In the genomic region with DNA sequence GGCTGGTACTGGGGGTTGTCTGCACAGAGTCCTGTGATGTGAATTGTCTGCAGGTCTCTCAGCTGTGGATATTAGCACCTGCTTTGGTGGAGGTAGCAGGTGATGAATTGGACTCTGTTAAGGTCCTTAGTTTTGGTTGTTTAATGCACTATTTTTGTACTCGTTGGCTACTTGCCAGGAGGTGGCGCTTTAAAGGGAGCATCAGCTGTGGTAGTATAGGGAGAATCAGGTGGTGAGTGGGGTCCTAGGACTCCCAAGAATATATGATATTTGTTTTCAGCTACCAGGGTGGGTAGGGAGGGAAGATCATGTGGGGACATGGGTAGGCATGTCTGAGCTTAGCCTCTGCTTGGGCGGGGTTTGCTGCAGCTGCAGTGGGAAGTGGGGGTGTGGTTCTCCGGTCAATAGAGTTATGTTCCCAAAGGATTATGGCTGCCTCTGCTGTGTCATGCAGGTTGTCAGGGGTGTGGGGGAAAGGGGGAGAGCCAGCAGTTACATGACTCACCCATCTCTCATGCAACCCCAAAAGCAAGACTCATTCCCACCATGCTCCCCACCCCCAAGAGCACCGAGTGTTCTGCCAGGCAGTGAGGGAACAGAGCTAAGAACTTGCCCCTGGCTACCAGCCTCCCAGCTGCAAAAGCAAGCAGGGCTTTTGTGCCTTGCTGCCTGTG, we compare ENCODE assay signal across 12 cellular contexts. TPM values are rescaled to one million over a fixed set of nuclear protein-coding genes. Genes with fewer than 3 reads are reported as not detected.
DNase-seq lines count a peak whose midpoint lies in the region; TF ChIP-seq lines count a peak whose summit lies in the region.
"Had no signal": no experiment of that assay in that cellular context is flagged by ENCODE, and none has a peak within 500 bp of the region (broad histone marks: within the 10 kb centered on the region; RNA-seq: fewer than 3 reads in every experiment).

No MANE protein-coding gene starts in this region.

- no TSS peak for BruUV-seq in mammary epithelial cell (replicated peaks; lab: Mats Ljungman, UMichigan)

- H4K20me1 ChIP-seq in mammary epithelial cell (ENCODE audit: insufficient read depth, low read length) = no peaks in the 10 kb centered on the region

- in situ Hi-C loops in mammary epithelial cell (cut with MboI; ENCODE audit: low sequenced_read_pairs in 2 of 2) = no loop called here

- no peaks in the 10 kb centered on the region for H3K36me3 ChIP-seq in mammary epithelial cell (ENCODE audit: insufficient read depth, low read length)
- H3K36me3 ChIP-seq in thyroid gland = no peaks in the 10 kb centered on the region
- H3K36me3 ChIP-seq: tibial artery had no signal

- dilution Hi-C loops in mammary epithelial cell (cut with HindIII; ENCODE audit: low sequenced_read_pairs) = no loop called here

- H3K9ac ChIP-seq in mammary epithelial cell (ENCODE audit: insufficient read depth, low read length) = no peak overlapping the region

- H3K27ac ChIP-seq in mammary epithelial cell (ENCODE audit: insufficient read depth, low read depth, low read length) (peak overlapping the region; percentile 55), thyroid gland (no peak overlapping the region)
- H3K27ac ChIP-seq: tibial artery had no signal

- intact Hi-C loops in mammary epithelial cell (cut with micrococcal nuclease) = loop anchor here (2.0 to 10.0 kb wide), 2 partner anchors 53 to 95 kb away; partner anchors contain the start of gene ZNF273
- intact Hi-C loops in thyroid gland (cut with DNase I) = no loop called here

- H3K4me2 ChIP-seq in mammary epithelial cell (ENCODE audit: insufficient read depth, low read depth, low read length) = peak overlapping the region; percentile 63

- CTCF ChIA-PET in mammary epithelial cell (lab: Charles Lee; ENCODE audit: low non-redundant PET) = no interaction called here

- WGBS in mammary epithelial cell (ENCODE audit: low coverage, missing lambda C conversion rate) = 0% methylated on average over 3 of the region's 5 CpGs
- WGBS in thyroid gland, 2 donors = 58 to 75% methylated on average over 3 to 5 of the region's 5 CpGs

- DNase-seq in NCI-H1417 (lab: John Stamatoyannopoulos, UW) = peak; percentile 20 to 76 (median 67)
- no peak for DNase-seq in NCI-H1417 treated with DMSO at 0.1 percent for 48 hours (lab: John Stamatoyannopoulos, UW)
- peak; percentile 33 for DNase-seq in NCI-H2171 (lab: John Stamatoyannopoulos, UW)
- DNase-seq in mammary epithelial cell = peak; percentile 94
- DNase-seq in skeletal muscle cell (ENCODE audit: low read depth) = peak; percentile 56
- no peak for DNase-seq in stimulated activated CD8-positive, alpha-beta memory T cell treated with anti-CD3 and anti-CD28 coated beads, Interleukin-4, amount 100 ng/mL, for 48 hours
- no peak for DNase-seq in stimulated activated CD4-positive, alpha-beta T cell treated with anti-CD3 and anti-CD28 coated beads, Interleukin-1b, Interleukin-23, amount 100 ng/mL, for 48 hours
- no peak for DNase-seq in thyroid gland
- DNase-seq: Kasumi-1, T-helper 17 cell, tibial artery had no signal

- H3K79me2 ChIP-seq in mammary epithelial cell (ENCODE audit: insufficient read depth, low read length) = no peaks in the 10 kb centered on the region

- no peak for TF ChIP-seq POLR2A in thyroid gland (IDR thresholded peaks at IDR 0.05)

- H3K9me3 ChIP-seq in mammary epithelial cell (replicated peaks; ENCODE audit: insufficient read depth, low read length) = no peaks in the 10 kb centered on the region
- no peaks in the 10 kb centered on the region for H3K9me3 ChIP-seq in thyroid gland
- H3K9me3 ChIP-seq: tibial artery had no signal

- H3K27me3 ChIP-seq in mammary epithelial cell (ENCODE audit: insufficient read depth, low read length) (no peaks in the 10 kb centered on the region), thyroid gland (no peaks in the 10 kb centered on the region)
- H3K27me3 ChIP-seq: tibial artery had no signal

- H2AFZ ChIP-seq in mammary epithelial cell (ENCODE audit: low read depth, low read length) = peak overlapping the region; percentile 94

- H3K4me3 ChIP-seq in mammary epithelial cell (replicated peaks in 1 of 3; ENCODE audit: insufficient read depth in 1 of 3, low read depth in 2 of 3, low read length in 3 of 3) = no peak overlapping the region
- no peak overlapping the region for H3K4me3 ChIP-seq in skeletal muscle cell (ENCODE audit: low read depth, low read length)
- no peak overlapping the region for H3K4me3 ChIP-seq in thyroid gland (replicated peaks in 1 of 3)
- H3K4me3 ChIP-seq: lung, tibial artery had no signal

- H3K4me1 ChIP-seq in mammary epithelial cell (ENCODE audit: insufficient read depth, low read length) (peaks cover 12% of the 10 kb centered on the region), thyroid gland (no peaks in the 10 kb centered on the region)
- H3K4me1 ChIP-seq: tibial artery had no signal

- no peak for TF ChIP-seq CTCF in mammary epithelial cell (conservative IDR thresholded peaks at IDR 0.05 in 1 of 2, IDR thresholded peaks at IDR 0.05 in 1 of 2; ENCODE audit: extremely low read depth in 1 of 2, insufficient read depth in 1 of 2, low read depth in 1 of 2, low read length in 2 of 2)
- no peak for TF ChIP-seq CTCF in thyroid gland (IDR thresholded peaks at IDR 0.05)

RNA-seq across cellular contexts. Expression of gene ZNF273, which starts 53.7 kb away (rescaled TPM):
- total RNA-seq in mammary epithelial cell = 1 to 10 TPM; 3.4 to 5.0 TPM
- polyA plus RNA-seq in mammary epithelial cell = 1.9 TPM
- polyA minus RNA-seq in mammary epithelial cell = not detected
- total RNA-seq in thyroid gland = 10 to 100 TPM; 13.7 to 22.9 (median 18.3) TPM

RNA-seq across cellular contexts. Expression of gene ZNF138, which starts 55.2 kb away (rescaled TPM):
- total RNA-seq in mammary epithelial cell = 1 to 10 TPM; 3.6 to 8.7 TPM
- polyA plus RNA-seq in mammary epithelial cell = 2.5 TPM
- not detected for polyA minus RNA-seq in mammary epithelial cell
- 10 to 100 TPM; 13.3 to 30.5 (median 21.8) TPM for total RNA-seq in thyroid gland

Comparison
In these comparisons a context has a peak if more than half of its experiments do, and no peak if none do; other contexts are left out.
1. DNase-seq: peak in NCI-H1417 (3 of 3), NCI-H2171 (single experiment), mammary epithelial cell (single experiment) and skeletal muscle cell (single experiment); none in NCI-H1417 treated with DMSO at 0.1 percent for 48 hours (single experiment), stimulated activated CD8-positive, alpha-beta memory T cell treated with anti-CD3 and anti-CD28 coated beads, Interleukin-4, amount 100 ng/mL, for 48 hours (single experiment), stimulated activated CD4-positive, alpha-beta T cell treated with anti-CD3 and anti-CD28 coated beads, Interleukin-1b, Interleukin-23, amount 100 ng/mL, for 48 hours (single experiment) and thyroid gland (0 of 2).